Comparison of ENCODE assay signal across 21 cellular contexts in genomic region chr1:119374208-119374877, GRCh38. TPM values are rescaled to one million over a fixed set of nuclear protein-coding genes. Genes with fewer than 3 reads are reported as not detected.
DNase-seq lines count a peak whose midpoint lies in the region; ATAC-seq and TF ChIP-seq lines count a peak whose summit lies in the region.
"Had no signal": no experiment of that assay in that cellular context is flagged by ENCODE, and none has a peak within 500 bp of the region (broad histone marks: within the 10 kb centered on the region; RNA-seq: fewer than 3 reads in every experiment).

No MANE protein-coding gene starts in this region.

- no peak overlapping the region for H3K27ac Mint-ChIP-seq in activated naive CD8-positive, alpha-beta T cell treated with anti-CD3 and anti-CD28 coated beads, Interleukin-2, amount 50 U/mL, for 24 hours
- no peak overlapping the region for H3K27ac Mint-ChIP-seq in activated naive CD8-positive, alpha-beta T cell treated with anti-CD3 and anti-CD28 coated beads for 36 hours
- peak overlapping the region; percentile 75 for H3K27ac Mint-ChIP-seq in type B pancreatic cell
- H3K27ac Mint-ChIP-seq: activated CD4-positive, alpha-beta memory T cell treated with anti-CD3 and anti-CD28 coated beads for 36 hours; natural killer cell; stimulated activated naive CD8-positive, alpha-beta T cell treated with anti-CD3 and anti-CD28 coated beads, Interleukin-15, Interleukin-2, amounts not matched to agents 100 ng/mL and 50 ng/mL, for 24 hours had no signal

- no peaks in the 10 kb centered on the region for H3K9me3 Mint-ChIP-seq in activated naive CD8-positive, alpha-beta T cell treated with anti-CD3 and anti-CD28 coated beads, Interleukin-2, amount 50 U/mL, for 24 hours
- H3K9me3 Mint-ChIP-seq in activated naive CD8-positive, alpha-beta T cell treated with anti-CD3 and anti-CD28 coated beads for 36 hours: peaks cover 7% of the 10 kb centered on the region
- H3K9me3 Mint-ChIP-seq in type B pancreatic cell: no peaks in the 10 kb centered on the region
- H3K9me3 Mint-ChIP-seq: stimulated activated naive CD8-positive, alpha-beta T cell treated with anti-CD3 and anti-CD28 coated beads, Interleukin-15, Interleukin-2, amounts not matched to agents 100 ng/mL and 50 ng/mL, for 24 hours had no signal

- DNase-seq in activated naive CD8-positive, alpha-beta T cell treated with anti-CD3 and anti-CD28 coated beads, Interleukin-2, amount 50 U/mL, for 24 hours: no peak
- no peak for DNase-seq in activated naive CD8-positive, alpha-beta T cell treated with anti-CD3 and anti-CD28 coated beads for 36 hours
- peak; percentile 86 for DNase-seq in NCI-H226
- peak; percentile 34 for DNase-seq in choroid plexus epithelial cell (ENCODE audit: low read depth)
- no peak for DNase-seq in type B pancreatic cell (ENCODE audit: extremely low spot score, unreplicated experiment)
- no peak for DNase-seq in NOMO-1 treated with dmso at 0.1 percent for 144 hours (lab: John Stamatoyannopoulos, UW; ENCODE audit: unreplicated experiment)
- no peak for DNase-seq in head of caudate nucleus
- no peak for DNase-seq in globus pallidus (ENCODE audit: low spot score)
- DNase-seq: activated CD4-positive, alpha-beta memory T cell treated with anti-CD3 and anti-CD28 coated beads for 36 hours; colonic mucosa; gastrocnemius medialis; natural killer cell; NCI-H1694 treated with DMSO at 0.1 percent for 48 hours; NCI-H510A treated with DMSO at 0.1 percent for 48 hours had no signal

- peaks cover 6% of the 10 kb centered on the region for H3K27me3 Mint-ChIP-seq in activated naive CD8-positive, alpha-beta T cell treated with anti-CD3 and anti-CD28 coated beads, Interleukin-2, amount 50 U/mL, for 24 hours
- peaks cover 22% of the 10 kb centered on the region for H3K27me3 Mint-ChIP-seq in activated naive CD8-positive, alpha-beta T cell treated with anti-CD3 and anti-CD28 coated beads for 36 hours
- peaks cover 11% of the 10 kb centered on the region for H3K27me3 Mint-ChIP-seq in type B pancreatic cell

- H3K4me3 Mint-ChIP-seq in activated naive CD8-positive, alpha-beta T cell treated with anti-CD3 and anti-CD28 coated beads, Interleukin-2, amount 50 U/mL, for 24 hours: no peak overlapping the region
- no peak overlapping the region for H3K4me3 Mint-ChIP-seq in activated naive CD8-positive, alpha-beta T cell treated with anti-CD3 and anti-CD28 coated beads for 36 hours
- H3K4me3 Mint-ChIP-seq in type B pancreatic cell: no peak overlapping the region
- H3K4me3 Mint-ChIP-seq: activated CD4-positive, alpha-beta memory T cell treated with anti-CD3 and anti-CD28 coated beads for 36 hours; natural killer cell; stimulated activated naive CD8-positive, alpha-beta T cell treated with anti-CD3 and anti-CD28 coated beads, Interleukin-15, Interleukin-2, amounts not matched to agents 100 ng/mL and 50 ng/mL, for 24 hours had no signal

- H3K4me1 Mint-ChIP-seq in activated naive CD8-positive, alpha-beta T cell treated with anti-CD3 and anti-CD28 coated beads, Interleukin-2, amount 50 U/mL, for 24 hours: peaks cover 4% of the 10 kb centered on the region
- peaks cover 11% of the 10 kb centered on the region for H3K4me1 Mint-ChIP-seq in activated naive CD8-positive, alpha-beta T cell treated with anti-CD3 and anti-CD28 coated beads for 36 hours
- H3K4me1 Mint-ChIP-seq in type B pancreatic cell (ENCODE audit: unreplicated experiment): peaks cover 4% of the 10 kb centered on the region
- H3K4me1 Mint-ChIP-seq: natural killer cell had no signal

- H3K36me3 Mint-ChIP-seq in activated naive CD8-positive, alpha-beta T cell treated with anti-CD3 and anti-CD28 coated beads, Interleukin-2, amount 50 U/mL, for 24 hours (ENCODE audit: low read depth): no peaks in the 10 kb centered on the region
- no peaks in the 10 kb centered on the region for H3K36me3 Mint-ChIP-seq in activated naive CD8-positive, alpha-beta T cell treated with anti-CD3 and anti-CD28 coated beads for 36 hours
- H3K36me3 Mint-ChIP-seq in type B pancreatic cell: no peaks in the 10 kb centered on the region
- H3K36me3 Mint-ChIP-seq: activated CD4-positive, alpha-beta memory T cell treated with anti-CD3 and anti-CD28 coated beads for 36 hours; natural killer cell had no signal

- H3K4me3 ChIP-seq in choroid plexus epithelial cell (ENCODE audit: low read depth, low read length): no peak overlapping the region
- H3K4me3 ChIP-seq: ascending aorta, colonic mucosa, gastrocnemius medialis, lung had no signal

- TF ChIP-seq CTCF in choroid plexus epithelial cell (conservative IDR thresholded peaks at IDR 0.05; ENCODE audit: low read depth, low read length) (no peak), type B pancreatic cell (conservative IDR thresholded peaks at IDR 0.05) (no peak)

- intact Hi-C loops in head of caudate nucleus (cut with DNase I): no loop called here

- peak; percentile 33 for ATAC-seq in activated naive CD8-positive, alpha-beta T cell treated with anti-CD3 and anti-CD28 coated beads, Interleukin-2, amount 50 U/mL, for 24 hours
- ATAC-seq: gastrocnemius medialis, natural killer cell had no signal

RNA-seq across cellular contexts. Expression of gene HAO2, which starts 5.8 kb away (rescaled TPM):
- total RNA-seq in activated naive CD8-positive, alpha-beta T cell treated with anti-CD3 and anti-CD28 coated beads for 36 hours: not detected
- 0.27 and 0.29 TPM in 2 replicates for total RNA-seq in type B pancreatic cell (ENCODE audit: low replicate concordance)
- total RNA-seq: activated CD4-positive, alpha-beta memory T cell treated with anti-CD3 and anti-CD28 coated beads for 36 hours; ascending aorta; colonic mucosa; endothelial cell of umbilical vein; H4; lung; natural killer cell; pulmonary artery endothelial cell had no signal

RNA-seq across cellular contexts. Expression of gene HSD3B2, which starts 40.6 kb away (rescaled TPM):
- not detected for total RNA-seq in activated naive CD8-positive, alpha-beta T cell treated with anti-CD3 and anti-CD28 coated beads for 36 hours
- 1.2 and 6.1 TPM in 2 replicates for total RNA-seq in type B pancreatic cell (ENCODE audit: low replicate concordance)
- total RNA-seq: activated CD4-positive, alpha-beta memory T cell treated with anti-CD3 and anti-CD28 coated beads for 36 hours; endothelial cell of umbilical vein; H4; natural killer cell; pulmonary artery endothelial cell; urinary bladder had no signal

Comparison
In these comparisons a context has a peak if more than half of its experiments do, and no peak if none do; other contexts are left out.
1. DNase-seq: peak in NCI-H226 (single experiment) and choroid plexus epithelial cell (single experiment); none in activated naive CD8-positive, alpha-beta T cell treated with anti-CD3 and anti-CD28 coated beads, Interleukin-2, amount 50 U/mL, for 24 hours (single experiment), activated naive CD8-positive, alpha-beta T cell treated with anti-CD3 and anti-CD28 coated beads for 36 hours (single experiment), type B pancreatic cell (single experiment), NOMO-1 treated with dmso at 0.1 percent for 144 hours (single experiment), head of caudate nucleus (0 of 42) and globus pallidus (single experiment).